10 cellular contexts compared by ENCODE assay signal in genomic region chr1:63693956-63694607, GRCh38.
DNase-seq lines count a peak whose midpoint lies in the region; ATAC-seq and TF ChIP-seq lines count a peak whose summit lies in the region.
"Had no signal": no experiment of that assay in that cellular context is flagged by ENCODE, and none has a peak within 500 bp of the region (broad histone marks: within the 10 kb centered on the region; RNA-seq: fewer than 3 reads in every experiment).

No MANE protein-coding gene starts in this region.

- TF ChIP-seq CTCF in hepatocyte (IDR thresholded peaks at IDR 0.05; ENCODE audit: poor library complexity) = no peak

- H2AFZ ChIP-seq in hepatocyte = no peak overlapping the region

- no peaks in the 10 kb centered on the region for H3K36me3 Mint-ChIP-seq in activated CD8-positive, alpha-beta memory T cell treated with anti-CD3 and anti-CD28 coated beads, Interleukin-2, amount 10 ng/mL, durations not matched to agents 7 days and 5 days
- H3K36me3 Mint-ChIP-seq: activated naive CD8-positive, alpha-beta T cell treated with anti-CD3 and anti-CD28 coated beads for 36 hours had no signal

- H4K20me1 ChIP-seq in hepatocyte (ENCODE audit: insufficient read depth, poor library complexity, severe bottlenecking) = no peaks in the 10 kb centered on the region

- no peaks in the 10 kb centered on the region for H3K9me2 ChIP-seq in hepatocyte (replicated peaks; ENCODE audit: insufficient read depth)

- H3K79me2 ChIP-seq in hepatocyte = no peaks in the 10 kb centered on the region

- 92% methylated on average over 2 of the region's 2 CpGs for WGBS in hepatocyte (ENCODE audit: low lambda C conversion rate, missing lambda C conversion rate)

- H3K27ac Mint-ChIP-seq in activated CD8-positive, alpha-beta memory T cell treated with anti-CD3 and anti-CD28 coated beads, Interleukin-2, amount 10 ng/mL, durations not matched to agents 7 days and 5 days = no peak overlapping the region
- H3K27ac Mint-ChIP-seq: activated naive CD8-positive, alpha-beta T cell treated with anti-CD3 and anti-CD28 coated beads for 36 hours had no signal

- no peaks in the 10 kb centered on the region for H3K36me3 ChIP-seq in hepatocyte (replicated peaks; ENCODE audit: insufficient read depth, low read depth)

- H3K4me3 ChIP-seq in hepatocyte = no peak overlapping the region

- H3K9me3 ChIP-seq in hepatocyte (ENCODE audit: low read depth) = no peaks in the 10 kb centered on the region

- no peaks in the 10 kb centered on the region for H3K27me3 ChIP-seq in hepatocyte

- peaks cover 12% of the 10 kb centered on the region for H3K4me1 ChIP-seq in hepatocyte (ENCODE audit: insufficient read depth)

- CTCF ChIA-PET in activated CD8-positive, alpha-beta memory T cell treated with anti-CD3 and anti-CD28 coated beads, Interleukin-2, amount 10 ng/mL, durations not matched to agents 7 days and 5 days (lab: Charles Lee) = interaction anchor here (2.7 to 3.2 kb wide), 2 partner anchors 443 to 553 kb away, joined by 11 to 18 read pairs; no protein-coding TSS in a partner anchor

- H3K27ac ChIP-seq in hepatocyte = no peak overlapping the region

- H3K27me3 Mint-ChIP-seq in activated CD8-positive, alpha-beta memory T cell treated with anti-CD3 and anti-CD28 coated beads, Interleukin-2, amount 10 ng/mL, durations not matched to agents 7 days and 5 days = peaks cover 3% of the 10 kb centered on the region
- H3K27me3 Mint-ChIP-seq: activated naive CD8-positive, alpha-beta T cell treated with anti-CD3 and anti-CD28 coated beads for 36 hours had no signal

- H3K4me1 Mint-ChIP-seq in activated CD8-positive, alpha-beta memory T cell treated with anti-CD3 and anti-CD28 coated beads, Interleukin-2, amount 10 ng/mL, durations not matched to agents 7 days and 5 days = no peaks in the 10 kb centered on the region

- peak; percentile 64 for DNase-seq in DMS53 (lab: John Stamatoyannopoulos, UW)
- DNase-seq in dedifferentiated amniotic fluid mesenchymal stem cell (ENCODE audit: extremely low spot score) = peak; percentile 36
- DNase-seq in OCI-M2 (lab: John Stamatoyannopoulos, UW; ENCODE audit: unreplicated experiment) = no peak
- no peak for DNase-seq in activated CD8-positive, alpha-beta memory T cell treated with anti-CD3 and anti-CD28 coated beads, Interleukin-2, amount 10 ng/mL, durations not matched to agents 7 days and 5 days
- DNase-seq in SHP77 (lab: John Stamatoyannopoulos, UW) = no peak
- no peak for DNase-seq in hepatocyte (ENCODE audit: low spot score)
- DNase-seq: activated naive CD8-positive, alpha-beta T cell treated with anti-CD3 and anti-CD28 coated beads for 36 hours; hippocampal formation had no signal

- H3K9me3 Mint-ChIP-seq in activated CD8-positive, alpha-beta memory T cell treated with anti-CD3 and anti-CD28 coated beads, Interleukin-2, amount 10 ng/mL, durations not matched to agents 7 days and 5 days (ENCODE audit: low read depth) = no peaks in the 10 kb centered on the region
- H3K9me3 Mint-ChIP-seq: activated naive CD8-positive, alpha-beta T cell treated with anti-CD3 and anti-CD28 coated beads for 36 hours had no signal

- no peak overlapping the region for H3K4me2 ChIP-seq in hepatocyte

- ATAC-seq in GM21447 (IDR thresholded peaks at IDR 0.05; ENCODE audit: unreplicated experiment) = peak; percentile 60
- ATAC-seq in HG03558 (IDR thresholded peaks at IDR 0.05; ENCODE audit: extremely low read depth, unreplicated experiment) = peak; percentile 46
- ATAC-seq in activated CD8-positive, alpha-beta memory T cell treated with anti-CD3 and anti-CD28 coated beads, Interleukin-2, amount 10 ng/mL, durations not matched to agents 7 days and 5 days = no peak

- H3K4me3 Mint-ChIP-seq in activated CD8-positive, alpha-beta memory T cell treated with anti-CD3 and anti-CD28 coated beads, Interleukin-2, amount 10 ng/mL, durations not matched to agents 7 days and 5 days = no peak overlapping the region
- H3K4me3 Mint-ChIP-seq: activated naive CD8-positive, alpha-beta T cell treated with anti-CD3 and anti-CD28 coated beads for 36 hours had no signal

Comparison
In these comparisons a context has a peak if more than half of its experiments do, and no peak if none do; other contexts are left out.
1. DNase-seq: peak in DMS53 (single experiment) and dedifferentiated amniotic fluid mesenchymal stem cell (single experiment); none in OCI-M2 (single experiment), activated CD8-positive, alpha-beta memory T cell treated with anti-CD3 and anti-CD28 coated beads, Interleukin-2, amount 10 ng/mL, durations not matched to agents 7 days and 5 days (single experiment), SHP77 (0 of 2) and hepatocyte (single experiment).